In the genomic region with DNA sequence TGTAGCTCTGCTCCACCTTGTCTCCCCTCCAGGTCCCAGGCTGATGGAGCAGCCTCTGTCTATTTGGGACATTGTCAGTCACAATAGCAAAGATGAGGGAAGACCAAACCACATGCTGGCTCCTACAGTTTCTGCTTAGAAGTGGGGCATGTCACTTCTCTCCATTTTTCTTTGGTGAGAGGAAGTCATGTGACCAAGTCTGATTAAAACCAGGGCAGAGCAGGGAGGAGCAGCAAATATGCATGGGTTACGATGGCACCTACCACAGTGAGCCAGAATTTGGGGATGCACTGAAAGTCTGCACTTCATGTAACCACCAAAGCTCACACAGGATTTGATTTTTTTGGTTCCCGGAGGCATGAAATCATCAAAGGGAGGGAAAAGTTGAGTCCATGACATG, we compare ENCODE assay signal across 18 cellular contexts.
"Had no signal": no experiment of that assay in that cellular context is flagged by ENCODE, and none has a peak within 500 bp of the region (broad histone marks: within the 10 kb centered on the region; RNA-seq: fewer than 3 reads in every experiment).

No MANE protein-coding gene starts in this region.

- H2AFZ ChIP-seq: hepatocyte had no signal

- H3K27ac ChIP-seq: colonic mucosa, esophagus squamous epithelium, hepatocyte, pancreas, stomach, thoracic aorta, transverse colon had no signal

- DNase-seq: colonic mucosa; dermis blood vessel endothelial cell; esophagus squamous epithelium; foreskin melanocyte; head of caudate nucleus; left colon; mucosa of descending colon; naive thymus-derived CD8-positive, alpha-beta T cell; pancreas; right cardiac atrium; small intestine; stimulated activated CD4-positive, alpha-beta T cell treated with anti-CD3 and anti-CD28 coated beads, Interleukin-12 subunit alpha, Interleukin-12 subunit beta, amount 100 ng/mL, for 4 hours; stimulated activated naive CD4-positive, alpha-beta T cell; stomach; substantia nigra; transverse colon had no signal

- H3K4me1 ChIP-seq: colonic mucosa, esophagus squamous epithelium, pancreas, stomach, transverse colon had no signal

- H3K4me2 ChIP-seq: hepatocyte had no signal

- H3K4me3 ChIP-seq: colonic mucosa, esophagus squamous epithelium, hepatocyte, mucosa of descending colon, pancreas, stomach, thoracic aorta, transverse colon had no signal

- ATAC-seq: left colon; mucosa of descending colon; naive thymus-derived CD8-positive, alpha-beta T cell; pancreas; right cardiac atrium had no signal

- H3K79me2 ChIP-seq: hepatocyte had no signal

- H3K9me3 ChIP-seq: colonic mucosa, esophagus squamous epithelium, mucosa of descending colon, pancreas, stomach, thoracic aorta, transverse colon had no signal

- H3K36me3 ChIP-seq: colonic mucosa, esophagus squamous epithelium, pancreas, stomach, thoracic aorta, transverse colon had no signal

- H3K27me3 ChIP-seq: colonic mucosa, esophagus squamous epithelium, hepatocyte, pancreas, transverse colon had no signal

- FAIRE-seq: pancreas, small intestine had no signal
